20 cellular contexts compared by ENCODE assay signal in genomic region chr15:68542348-68542747, GRCh38. TPM values are rescaled to one million over a fixed set of nuclear protein-coding genes. Genes with fewer than 3 reads are reported as not detected.
DNase-seq lines count a peak whose midpoint lies in the region; ATAC-seq, FAIRE-seq and TF ChIP-seq lines count a peak whose summit lies in the region.
"Had no signal": no experiment of that assay in that cellular context is flagged by ENCODE, and none has a peak within 500 bp of the region (broad histone marks: within the 10 kb centered on the region; RNA-seq: fewer than 3 reads in every experiment).

No MANE protein-coding gene starts in this region.

- peaks cover 43% of the 10 kb centered on the region for H3K4me1 ChIP-seq in A549
- H3K4me1 ChIP-seq in smooth muscle cell (ENCODE audit: low read depth), result no peaks in the 10 kb centered on the region
- H3K4me1 ChIP-seq in PC-3 (ENCODE audit: insufficient read depth, low read length), result no peaks in the 10 kb centered on the region

- H3K9me3 Mint-ChIP-seq in HFFc6 (no peaks in the 10 kb centered on the region), chondrocyte (ENCODE audit: low read depth) (no peaks in the 10 kb centered on the region)
- H3K9me3 Mint-ChIP-seq: CD4-positive, alpha-beta T cell had no signal

- no peak for TF ChIP-seq EP300 in A549 (IDR thresholded peaks at IDR 0.05)

- H3K9ac ChIP-seq in smooth muscle cell (ENCODE audit: low read depth) (no peak overlapping the region), PC-3 (ENCODE audit: low read length) (no peak overlapping the region)
- H3K9ac ChIP-seq: BLaER1 had no signal

- POLR2A ChIA-PET in A549 (lab: Yijun Ruan, JAX), result no interaction called here
- POLR2A ChIA-PET in PC-3 (lab: Charles Lee; ENCODE audit: unreplicated experiment), result no interaction called here

- TF ChIP-seq CTCF in A549 (IDR thresholded peaks at IDR 0.05) (no peak), HFFc6 (IDR thresholded peaks at IDR 0.05) (no peak), chondrocyte (IDR thresholded peaks at IDR 0.05) (no peak), smooth muscle cell (IDR thresholded peaks at IDR 0.05; ENCODE audit: borderline replicate concordance, insufficient read depth, poor library complexity, severe bottlenecking) (no peak), PC-3 (conservative IDR thresholded peaks at IDR 0.05; ENCODE audit: low read depth, low read length) (no peak)

- CTCF ChIA-PET in A549 (lab: Yijun Ruan, JAX) (interaction anchor here (0.5 to 26.0 kb wide), 11 partner anchors 7 to 725 kb away, joined by 3 to 413 read pairs (median 3); no protein-coding TSS in a partner anchor), PC-3 (lab: Charles Lee) (no interaction called here)

- peaks cover 32% of the 10 kb centered on the region; the same call in 2 of the 3 replicates for H3K9me3 ChIP-seq in A549
- H3K9me3 ChIP-seq in smooth muscle cell (replicated peaks; ENCODE audit: low read depth), result no peaks in the 10 kb centered on the region
- H3K9me3 ChIP-seq in PC-3 (ENCODE audit: low read length), result no peaks in the 10 kb centered on the region
- H3K9me3 ChIP-seq: BLaER1 had no signal

- no peaks in the 10 kb centered on the region for H3K36me3 ChIP-seq in smooth muscle cell (ENCODE audit: low read depth)
- no peaks in the 10 kb centered on the region for H3K36me3 ChIP-seq in PC-3 (ENCODE audit: low read depth, low read length)
- H3K36me3 ChIP-seq: BLaER1 had no signal

- no peak for TF ChIP-seq POLR2A in A549 (IDR thresholded peaks at IDR 0.05; ENCODE audit: low read length)

- no peaks in the 10 kb centered on the region for H3K79me2 ChIP-seq in smooth muscle cell (ENCODE audit: low read depth)
- no peaks in the 10 kb centered on the region for H3K79me2 ChIP-seq in PC-3 (ENCODE audit: low read length)

- H3K27me3 Mint-ChIP-seq in HFFc6 (ENCODE audit: insufficient read depth) (no peaks in the 10 kb centered on the region; the same call in 1 of the 2 replicates), chondrocyte (ENCODE audit: low read depth) (no peaks in the 10 kb centered on the region)

- no TSS peak for BruUV-seq in PC-3 (replicated peaks; lab: Mats Ljungman, UMichigan)

- H3K4me2 ChIP-seq in A549 (peak overlapping the region; percentile 72; the same call in 1 of the 3 replicates), smooth muscle cell (no peak overlapping the region), PC-3 (ENCODE audit: low read length) (no peak overlapping the region)
- H3K4me2 ChIP-seq: BLaER1 had no signal

- H2AFZ ChIP-seq in smooth muscle cell (ENCODE audit: low read depth) (no peak overlapping the region), PC-3 (ENCODE audit: low read length) (no peak overlapping the region)

- no peaks in the 10 kb centered on the region for H3K9me2 ChIP-seq in PC-3 (replicated peaks; ENCODE audit: low read length)

- H4K20me1 ChIP-seq in smooth muscle cell (ENCODE audit: low read depth) (no peaks in the 10 kb centered on the region), PC-3 (ENCODE audit: low read length) (no peaks in the 10 kb centered on the region)
- H4K20me1 ChIP-seq: BLaER1 had no signal

- no peak for TF ChIP-seq RAD21 in A549 (conservative IDR thresholded peaks at IDR 0.05 in 1 of 2, IDR thresholded peaks at IDR 0.05 in 1 of 2)

- peak overlapping the region; percentile 74; the same call in 1 of the 2 replicates for H3K27ac Mint-ChIP-seq in HFFc6
- peak overlapping the region; percentile 98 for H3K27ac Mint-ChIP-seq in chondrocyte (ENCODE audit: unreplicated experiment)
- H3K27ac Mint-ChIP-seq: CD4-positive, alpha-beta T cell had no signal

- H3K36me3 Mint-ChIP-seq in HFFc6 (ENCODE audit: low read depth) (peaks cover 8% of the 10 kb centered on the region; the same call in 1 of the 2 replicates), chondrocyte (ENCODE audit: low read depth) (peaks cover 17% of the 10 kb centered on the region)

- H3K4me3 Mint-ChIP-seq in HFFc6 (no peak overlapping the region), chondrocyte (ENCODE audit: unreplicated experiment) (no peak overlapping the region)
- H3K4me3 Mint-ChIP-seq: CD4-positive, alpha-beta T cell had no signal

- WGBS in A549 (ENCODE audit: missing lambda C conversion rate), result 71% methylated on average over 1 of the region's 1 CpG
- 86% methylated on average over 1 of the region's 1 CpG for WGBS in smooth muscle cell (ENCODE audit: low lambda C conversion rate)

- no peaks in the 10 kb centered on the region for H3K27me3 ChIP-seq in smooth muscle cell (ENCODE audit: low read depth)
- H3K27me3 ChIP-seq in PC-3 (ENCODE audit: low read length), result no peaks in the 10 kb centered on the region
- H3K27me3 ChIP-seq: BLaER1 had no signal

- H3K27ac ChIP-seq in A549 (peak overlapping the region; percentile 93 to 99), smooth muscle cell (ENCODE audit: low read depth) (peak overlapping the region; percentile 61), PC-3 (ENCODE audit: low read length) (no peak overlapping the region)
- H3K27ac ChIP-seq: BLaER1 had no signal

- intact Hi-C loops in PC-3 (cut with micrococcal nuclease), result loop anchor here (10.0 kb wide), 1 partner anchor 238 kb away; no protein-coding TSS in a partner anchor

- FAIRE-seq in A549 (lab: Jason Lieb, UNC), result no peak
- FAIRE-seq: GM12878 had no signal

- ATAC-seq in A549 (no peak), GM18868 (IDR thresholded peaks at IDR 0.05; ENCODE audit: unreplicated experiment) (no peak), PC-3 (no peak)
- ATAC-seq: GM12878 had no signal

- H3K4me1 Mint-ChIP-seq in HFFc6 (ENCODE audit: low read depth) (peaks cover 29% of the 10 kb centered on the region), chondrocyte (ENCODE audit: low read depth) (peaks cover 87% of the 10 kb centered on the region)

- H3K4me3 ChIP-seq in A549 (no peak overlapping the region), smooth muscle cell (no peak overlapping the region), PC-3 (ENCODE audit: low read length) (no peak overlapping the region)
- H3K4me3 ChIP-seq: BLaER1, GM12878 had no signal

- no peaks in the 10 kb centered on the region for H3F3A ChIP-seq in smooth muscle cell (ENCODE audit: low read depth)
- no peaks in the 10 kb centered on the region for H3F3A ChIP-seq in PC-3 (ENCODE audit: low read length, unreplicated experiment)

- no peak for DNase-seq in A549 (ENCODE audit: low read depth in 1 of 2, low spot score in 1 of 2)
- DNase-seq in HFFc6, result no peak
- DNase-seq in chondrocyte (ENCODE audit: low spot score), result no peak
- no peak for DNase-seq in smooth muscle cell (lab: John Stamatoyannopoulos, UW; ENCODE audit: unreplicated experiment)
- no peak for DNase-seq in PC-3
- DNase-seq in EL, result no peak
- DNase-seq: CD4-positive, alpha-beta T cell; COR-L47; DMS79 treated with DMSO at 0.1 percent for 48 hours; GOT3; HCEC 1CT; Kasumi-1; NCI-H1694 treated with DMSO at 0.1 percent for 48 hours; NCI-H2081 treated with DMSO at 0.1 percent for 48 hours; NCI-H446; NCI-H526; SHP77 had no signal

TF ChIP-seq in A549, 52 proteins besides CTCF, POLR2A, EP300 and RAD21:
- TF ChIP-seq PHF8 (IDR thresholded peaks at IDR 0.05; ENCODE audit: borderline replicate concordance, low read depth) (no peak), TP53 (CRISPR knock-in tag; IDR thresholded peaks at IDR 0.05) (no peak), CEBPB (IDR thresholded peaks at IDR 0.05) (no peak), SMC3 (IDR thresholded peaks at IDR 0.05) (no peak), SREBF2 (IDR thresholded peaks at IDR 0.05) (no peak), HES2 (IDR thresholded peaks at IDR 0.05) (no peak), USF2 (IDR thresholded peaks at IDR 0.05) (no peak), MAX (IDR thresholded peaks at IDR 0.05) (no peak), ZSCAN20 (CRISPR knock-in tag; IDR thresholded peaks at IDR 0.05) (no peak), KDM1A (IDR thresholded peaks at IDR 0.05; ENCODE audit: low read depth) (no peak), NFE2L2 (conservative IDR thresholded peaks at IDR 0.05; ENCODE audit: low read length) (no peak), EHF (CRISPR knock-in tag; IDR thresholded peaks at IDR 0.05) (no peak), GATA3 (IDR thresholded peaks at IDR 0.05; ENCODE audit: borderline replicate concordance) (no peak), CHD2 (IDR thresholded peaks at IDR 0.05; ENCODE audit: low read length, partially characterized antibody) (no peak), RFX5 (IDR thresholded peaks at IDR 0.05) (no peak), HOXB5 (CRISPR knock-in tag; IDR thresholded peaks at IDR 0.05) (no peak)

RNA-seq across cellular contexts. Expression of gene CORO2B, which starts 36.4 kb away (rescaled TPM):
- polyA plus RNA-seq in A549 (2011; rRNA removed) (2.0 and 2.4 TPM in 2 replicates), A549 (2017; fragmentation: RNase III; extraction: RNeasy Plus Mini Kit Qiagen cat#74134 plus additional on column Dnase treatment) (1.8 to 2.4 TPM (median 2.3 TPM) in 3 replicates), smooth muscle cell (0.40 and 0.47 TPM in 2 replicates)
- polyA plus RNA-seq in A549 (2012; cell fraction: cytosol; rRNA removed), result 1.3 and 1.7 TPM in 2 replicates
- 1.5 and 1.8 TPM in 2 replicates for polyA plus RNA-seq in A549 (2012; cell fraction: nucleus; rRNA removed)
- polyA minus RNA-seq in A549 (2011; rRNA and poly(A)+ RNA removed), result 1.9 and 2.6 TPM in 2 replicates
- total RNA-seq in HFFc6 (2021; fragmentation: NEBNext Ultra II Directional; extraction: Animal tissue kit (Norgen Biotek cat#: 25700)), result 10 to 100 TPM in 3 of 6 experiments, 1 to 10 TPM in 3; 9.3 to 11.0 (median 9.9) TPM
- total RNA-seq in chondrocyte (79.4 to 123 TPM (median 82.5 TPM) in 3 replicates), smooth muscle cell (0.27 and 0.49 TPM in 2 replicates), PC-3 (2014; rRNA removed) (0.66 and 0.92 TPM in 2 replicates)
- total RNA-seq: CD4-positive, alpha-beta T cell had no signal
